22 cellular contexts compared by ENCODE assay signal in the genomic region with DNA sequence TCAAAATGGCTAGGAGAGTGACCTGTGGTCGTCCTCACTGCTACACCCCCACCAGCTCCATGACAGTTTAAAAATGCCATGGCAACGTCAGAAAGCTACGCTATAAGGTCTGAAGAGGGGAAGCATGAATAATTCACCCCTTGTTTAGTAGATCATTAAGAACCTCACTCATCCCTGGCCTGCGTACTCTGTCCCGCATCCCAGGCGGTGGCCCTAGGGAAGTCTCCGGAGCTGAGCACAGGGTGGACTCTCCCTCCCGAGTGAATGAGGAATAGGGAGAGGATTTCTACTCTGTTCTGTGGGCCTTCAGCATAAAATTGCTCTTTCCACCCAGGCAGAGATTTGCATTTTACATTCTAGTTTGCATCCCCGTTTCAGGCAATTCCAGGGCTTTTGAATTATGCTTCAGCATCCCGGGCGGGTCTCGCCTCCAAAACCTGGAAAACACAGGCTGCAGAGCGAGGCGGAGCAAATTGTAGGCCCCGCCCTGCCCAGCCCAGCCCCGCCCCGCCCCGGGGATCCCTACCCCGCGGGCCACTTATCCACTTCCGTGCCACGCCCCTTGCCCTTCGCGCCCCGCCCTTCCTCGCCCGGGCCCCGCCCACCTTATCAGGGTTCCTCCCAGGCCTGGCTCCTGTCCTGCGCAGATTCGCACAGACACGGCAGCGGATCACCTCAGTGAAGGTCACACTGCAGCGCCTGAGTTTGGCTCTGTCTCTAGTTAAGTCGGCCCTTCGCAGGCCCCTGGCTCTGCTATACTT.
"Had no signal": no experiment of that assay in that cellular context is flagged by ENCODE, and none has a peak within 500 bp of the region (broad histone marks: within the 10 kb centered on the region; RNA-seq: fewer than 3 reads in every experiment).

No MANE protein-coding gene starts in this region.

- H3K9ac ChIP-seq: neural progenitor cell had no signal

- H3K4me2 ChIP-seq: neural progenitor cell had no signal

- H3K27me3 ChIP-seq: colonic mucosa, neural progenitor cell, tibial nerve had no signal

- H3K4me1 ChIP-seq: colonic mucosa, neural progenitor cell, tibial nerve had no signal

- H3K27ac ChIP-seq: colonic mucosa, neural progenitor cell, tibial nerve had no signal

- ATAC-seq: activated naive CD8-positive, alpha-beta T cell treated with anti-CD3 and anti-CD28 coated beads, Interleukin-2, amount 50 U/mL, for 24 hours; naive thymus-derived CD4-positive, alpha-beta T cell; stimulated activated naive CD8-positive, alpha-beta T cell treated with anti-CD3 and anti-CD28 coated beads, Interleukin-15, Interleukin-2, amounts not matched to agents 100 U/mL and 50 U/mL, for 24 hours had no signal

- DNase-seq: activated CD4-positive, alpha-beta T cell treated with anti-CD3 and anti-CD28 coated beads, Interleukin-2, amount 10 ng/mL, durations not matched to agents 24 days and 14 days; activated CD8-positive, alpha-beta memory T cell treated with anti-CD3 and anti-CD28 coated beads for 24 hours; activated CD8-positive, alpha-beta memory T cell treated with anti-CD3 and anti-CD28 coated beads, Interleukin-2, amount 50 U/mL, for 48 hours; activated effector memory CD4-positive, alpha-beta T cell treated with Interleukin-2 at 50 U/mL for 16 hours; activated naive CD4-positive, alpha-beta T cell treated with anti-CD3 and anti-CD28 coated beads, Interleukin-2, amount 10 ng/mL, durations not matched to agents 7 days and 5 days; activated naive CD8-positive, alpha-beta T cell treated with anti-CD3 and anti-CD28 coated beads, Interleukin-2, amount 50 U/mL, for 24 hours; activated T-cell treated with anti-CD3 and anti-CD28 coated beads, Interleukin-2, amount 50 U/mL, for 48 hours; anterior cingulate cortex; central memory CD4-positive, alpha-beta T cell; colonic mucosa; foreskin melanocyte; hypothalamus; mesendoderm; naive thymus-derived CD4-positive, alpha-beta T cell; stimulated activated CD4-positive, alpha-beta T cell treated with anti-CD3 and anti-CD28 coated beads, Interleukin-12 subunit alpha, Interleukin-12 subunit beta, amount 100 ng/mL, for 4 hours; stimulated activated CD4-positive, alpha-beta T cell treated with anti-CD3 and anti-CD28 coated beads, Interleukin-1b, Interleukin-23, amount 100 ng/mL, for 48 hours; stimulated activated naive CD8-positive, alpha-beta T cell treated with anti-CD3 and anti-CD28 coated beads, Interleukin-15, Interleukin-2, amounts not matched to agents 100 U/mL and 50 U/mL, for 24 hours; substantia nigra had no signal

- H2AFZ ChIP-seq: neural progenitor cell had no signal

- FAIRE-seq: endometrium, urothelium cell line had no signal

- H3K4me3 ChIP-seq: colonic mucosa, neural progenitor cell, tibial nerve had no signal

- H3K36me3 ChIP-seq: colonic mucosa had no signal
